Comparison of ENCODE assay signal across 28 cellular contexts in genomic region chr4:67292649-67293048, GRCh38.
"Had no signal": no experiment of that assay in that cellular context is flagged by ENCODE, and none has a peak within 500 bp of the region (broad histone marks: within the 10 kb centered on the region; RNA-seq: fewer than 3 reads in every experiment).

No MANE protein-coding gene starts in this region.

- H3K27me3 ChIP-seq: brain microvascular endothelial cell, heart right ventricle, neural progenitor cell, suprapubic skin, tibial artery, upper lobe of right lung had no signal

- H3K4me2 ChIP-seq: neural progenitor cell had no signal

- ATAC-seq: effector memory CD8-positive, alpha-beta T cell; esophagus mucosa; left lobe of liver; natural killer cell; right cardiac atrium; upper lobe of right lung had no signal

- H3K27ac Mint-ChIP-seq: activated CD4-positive, alpha-beta memory T cell treated with anti-CD3 and anti-CD28 coated beads for 36 hours; activated CD4-positive, alpha-beta T cell treated with anti-CD3 and anti-CD28 coated beads, Interleukin-2, amount 10 ng/mL, durations not matched to agents 24 days and 14 days; activated naive CD4-positive, alpha-beta T cell treated with anti-CD3 and anti-CD28 coated beads, Interleukin-2, amount 10 ng/mL, durations not matched to agents 7 days and 5 days; activated T-helper 1 cell treated with anti-CD3 and anti-CD28 coated beads, Interleukin-12 subunit alpha, Interleukin-12 subunit beta, Interleukin-2, Interleukin-4 antibody, amounts not matched to agents 30 ng/mL and 10 ng/mL and 1 ng/mL, durations not matched to agents 14 hours and 24 hours and 36 hours; effector memory CD8-positive, alpha-beta T cell; natural killer cell; neural progenitor cell had no signal

- H3K9ac ChIP-seq: neural progenitor cell had no signal

- H3K36me3 ChIP-seq: brain microvascular endothelial cell, heart right ventricle, lower lobe of right lung, neural progenitor cell, suprapubic skin, tibial artery, upper lobe of right lung had no signal

- H3K27ac ChIP-seq: brain microvascular endothelial cell, heart right ventricle, lower lobe of right lung, neural progenitor cell, suprapubic skin, tibial artery, upper lobe of right lung had no signal

- H3K4me3 ChIP-seq: heart right ventricle, lower lobe of right lung, neural progenitor cell, suprapubic skin, tibial artery, upper lobe of right lung had no signal

- H3K9me3 Mint-ChIP-seq: activated CD4-positive, alpha-beta memory T cell treated with anti-CD3 and anti-CD28 coated beads for 36 hours; activated CD4-positive, alpha-beta T cell treated with anti-CD3 and anti-CD28 coated beads, Interleukin-2, amount 10 ng/mL, durations not matched to agents 24 days and 14 days; activated naive CD4-positive, alpha-beta T cell treated with anti-CD3 and anti-CD28 coated beads, Interleukin-2, amount 10 ng/mL, durations not matched to agents 7 days and 5 days; activated T-helper 1 cell treated with anti-CD3 and anti-CD28 coated beads, Interleukin-12 subunit alpha, Interleukin-12 subunit beta, Interleukin-2, Interleukin-4 antibody, amounts not matched to agents 30 ng/mL and 10 ng/mL and 1 ng/mL, durations not matched to agents 14 hours and 24 hours and 36 hours; natural killer cell had no signal

- DNase-seq: activated CD4-positive, alpha-beta memory T cell treated with anti-CD3 and anti-CD28 coated beads for 36 hours; activated CD4-positive, alpha-beta T cell treated with anti-CD3 and anti-CD28 coated beads, Interleukin-2, amount 10 ng/mL, durations not matched to agents 24 days and 14 days; activated CD4-positive, CD25-positive, alpha-beta regulatory T cell treated with anti-CD3 and anti-CD28 coated beads, Interleukin-2, amount 50 U/mL, for 72 hours; activated CD8-positive, alpha-beta memory T cell treated with anti-CD3 and anti-CD28 coated beads, Interleukin-2, amount 50 U/mL, for 4 hours; activated effector memory CD4-positive, alpha-beta T cell treated with anti-CD3 and anti-CD28 coated beads, Interleukin-2, amount 50 U/mL, for 16 hours; activated naive CD4-positive, alpha-beta T cell treated with anti-CD3 and anti-CD28 coated beads, Interleukin-2, amount 10 ng/mL, durations not matched to agents 7 days and 5 days; activated T-cell treated with anti-CD3 and anti-CD28 coated beads, Interleukin-2, amount 50 U/mL, for 1 hour; amniotic stem cell; brain microvascular endothelial cell; cortex of kidney; effector memory CD8-positive, alpha-beta T cell; foreskin melanocyte; heart right ventricle; kidney glomerular epithelial cell; lower lobe of right lung; mesenchymal stem cell; natural killer cell; right cardiac atrium; stimulated activated CD4-positive, alpha-beta T cell treated with anti-CD3 and anti-CD28 coated beads, Interleukin-15, amount 100 ng/mL, for 24 hours; stimulated activated CD4-positive, alpha-beta T cell treated with anti-CD3 and anti-CD28 coated beads, Interleukin-2, amount 100 ng/mL, for 24 hours; stimulated activated naive CD4-positive, alpha-beta T cell; tibial artery; upper lobe of right lung had no signal

- H3K4me1 ChIP-seq: heart right ventricle, lower lobe of right lung, tibial artery had no signal

- H3K36me3 Mint-ChIP-seq: activated CD4-positive, alpha-beta memory T cell treated with anti-CD3 and anti-CD28 coated beads for 36 hours; activated naive CD4-positive, alpha-beta T cell treated with anti-CD3 and anti-CD28 coated beads, Interleukin-2, amount 10 ng/mL, durations not matched to agents 7 days and 5 days; natural killer cell; neural progenitor cell had no signal

- H3K9me3 ChIP-seq: suprapubic skin, tibial artery, upper lobe of right lung had no signal
